1 cellular context compared by ENCODE assay signal in the genomic region with DNA sequence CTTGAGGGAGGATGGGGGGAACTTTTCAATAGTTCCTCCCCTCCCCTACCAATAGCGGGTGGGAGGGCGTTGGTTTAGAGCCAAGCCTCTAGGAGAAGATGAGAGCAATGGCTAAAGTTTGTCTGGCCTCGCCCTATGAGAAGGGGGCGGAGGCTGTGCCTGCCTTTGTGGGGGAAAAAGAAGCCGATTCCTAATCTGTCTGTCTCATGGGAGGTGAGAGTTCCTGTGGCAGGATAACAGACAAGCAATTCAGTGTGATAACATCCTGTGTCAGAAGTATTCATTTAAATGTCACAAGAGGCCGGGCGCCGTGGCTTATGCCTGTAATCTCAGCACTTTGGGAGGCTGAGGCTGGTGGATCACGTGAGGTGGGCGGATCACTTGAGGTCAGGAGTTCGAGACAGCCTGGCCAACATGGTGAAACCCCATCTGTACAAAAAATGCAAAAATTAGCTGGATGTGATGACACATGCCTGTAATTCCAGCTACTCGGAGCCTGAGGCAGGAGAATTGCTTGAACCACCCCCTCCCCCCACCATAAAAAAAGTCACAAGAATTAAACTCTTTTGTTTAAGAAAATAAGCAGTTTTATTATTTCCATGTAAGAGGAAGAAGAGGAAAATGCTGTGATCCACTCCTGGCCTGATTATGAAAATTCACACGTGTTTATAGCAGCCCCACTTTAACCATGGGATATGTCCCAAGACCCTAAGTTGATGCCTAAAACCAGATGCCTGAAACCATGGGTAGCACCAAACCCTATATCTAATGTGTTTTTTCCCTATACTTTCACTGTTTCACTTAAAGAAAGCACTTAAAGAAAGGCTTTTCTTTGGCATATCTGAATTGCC.
TF ChIP-seq lines count a peak whose summit lies in the region.

No MANE protein-coding gene starts in this region.

TF ChIP-seq in K562, 482 proteins besides CTCF, POLR2A, EP300 and RAD21 (continued from another document and continues in another):
- no peak for TF ChIP-seq CEBPG (CRISPR knock-in tag; IDR thresholded peaks at IDR 0.05)
- TF ChIP-seq CEBPG (tag; conservative IDR thresholded peaks at IDR 0.05 in 1 of 2, IDR thresholded peaks at IDR 0.05 in 1 of 2) = peak in 1 of 2 experiments; percentile 48; a peak in 1 of 4 replicates
- no peak for TF ChIP-seq ZSCAN32 (CRISPR knock-in tag; IDR thresholded peaks at IDR 0.05)
- TF ChIP-seq, protein P1, sequence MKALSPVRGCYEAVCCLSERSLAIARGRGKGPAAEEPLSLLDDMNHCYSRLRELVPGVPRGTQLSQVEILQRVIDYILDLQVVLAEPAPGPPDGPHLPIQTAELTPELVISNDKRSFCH (CRISPR knock-in tag; IDR thresholded peaks at IDR 0.05) = no peak
- TF ChIP-seq, protein P1 (tag; IDR thresholded peaks at IDR 0.05) = no peak
- TF ChIP-seq, protein P2, sequence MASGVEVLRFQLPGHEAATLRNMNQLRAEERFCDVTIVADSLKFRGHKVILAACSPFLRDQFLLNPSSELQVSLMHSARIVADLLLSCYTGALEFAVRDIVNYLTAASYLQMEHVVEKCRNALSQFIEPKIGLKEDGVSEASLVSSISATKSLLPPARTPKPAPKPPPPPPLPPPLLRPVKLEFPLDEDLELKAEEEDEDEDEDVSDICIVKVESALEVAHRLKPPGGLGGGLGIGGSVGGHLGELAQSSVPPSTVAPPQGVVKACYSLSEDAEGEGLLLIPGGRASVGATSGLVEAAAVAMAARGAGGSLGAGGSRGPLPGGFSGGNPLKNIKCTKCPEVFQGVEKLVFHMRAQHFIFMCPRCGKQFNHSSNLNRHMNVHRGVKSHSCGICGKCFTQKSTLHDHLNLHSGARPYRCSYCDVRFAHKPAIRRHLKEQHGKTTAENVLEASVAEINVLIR (CRISPR knock-in tag; IDR thresholded peaks at IDR 0.05) = no peak
- no peak for TF ChIP-seq SIX5 (IDR thresholded peaks at IDR 0.05; ENCODE audit: borderline replicate concordance in 1 of 2, insufficient read depth in 1 of 2, low read depth in 1 of 2, low read length in 2 of 2)
- TF ChIP-seq CLOCK (CRISPR knock-in tag; IDR thresholded peaks at IDR 0.05; ENCODE audit: borderline replicate concordance) = no peak
- TF ChIP-seq NCOA2 (IDR thresholded peaks at IDR 0.05; ENCODE audit: partially characterized antibody in 2 of 2) = no peak
- TF ChIP-seq, protein P3, sequence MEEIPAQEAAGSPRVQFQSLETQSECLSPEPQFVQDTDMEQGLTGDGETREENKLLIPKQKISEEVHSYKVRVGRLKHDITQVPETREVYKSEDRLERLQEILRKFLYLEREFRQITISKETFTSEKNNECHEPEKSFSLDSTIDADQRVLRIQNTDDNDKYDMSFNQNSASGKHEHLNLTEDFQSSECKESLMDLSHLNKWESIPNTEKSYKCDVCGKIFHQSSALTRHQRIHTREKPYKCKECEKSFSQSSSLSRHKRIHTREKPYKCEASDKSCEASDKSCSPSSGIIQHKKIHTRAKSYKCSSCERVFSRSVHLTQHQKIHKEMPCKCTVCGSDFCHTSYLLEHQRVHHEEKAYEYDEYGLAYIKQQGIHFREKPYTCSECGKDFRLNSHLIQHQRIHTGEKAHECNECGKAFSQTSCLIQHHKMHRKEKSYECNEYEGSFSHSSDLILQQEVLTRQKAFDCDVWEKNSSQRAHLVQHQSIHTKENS (CRISPR knock-in tag; IDR thresholded peaks at IDR 0.05) = no peak
- TF ChIP-seq PRMT5 (CRISPR knock-in tag; IDR thresholded peaks at IDR 0.05) = no peak
- TF ChIP-seq ZNF398 (CRISPR knock-in tag; IDR thresholded peaks at IDR 0.05) = no peak
- peak; percentile 54 for TF ChIP-seq SOX6 (IDR thresholded peaks at IDR 0.05)
- no peak for TF ChIP-seq ERF (CRISPR knock-in tag; IDR thresholded peaks at IDR 0.05)
- TF ChIP-seq SAFB (IDR thresholded peaks at IDR 0.05; ENCODE audit: borderline replicate concordance, low read depth, low read length) = no peak
- TF ChIP-seq CCNT2 (IDR thresholded peaks at IDR 0.05; ENCODE audit: borderline replicate concordance, extremely low read depth, insufficient read length, low read depth, low read length) = no peak
- no peak for TF ChIP-seq TARDBP (IDR thresholded peaks at IDR 0.05)
- no peak for TF ChIP-seq ZNF12 (CRISPR knock-in tag; IDR thresholded peaks at IDR 0.05)
- TF ChIP-seq POLR2G (IDR thresholded peaks at IDR 0.05; ENCODE audit: low read depth, low read length) = no peak
- TF ChIP-seq ZBTB34 (CRISPR knock-in tag; IDR thresholded peaks at IDR 0.05) = no peak
- no peak for TF ChIP-seq NKRF (IDR thresholded peaks at IDR 0.05; ENCODE audit: borderline replicate concordance)
- no peak for TF ChIP-seq EWSR1 (IDR thresholded peaks at IDR 0.05; ENCODE audit: borderline replicate concordance, low read depth, partially characterized antibody)
- no peak for TF ChIP-seq DACH1 (IDR thresholded peaks at IDR 0.05; ENCODE audit: partially characterized antibody)
- TF ChIP-seq ZNF239 (CRISPR knock-in tag; IDR thresholded peaks at IDR 0.05) = no peak
- no peak for TF ChIP-seq ZNF347 (CRISPR knock-in tag; IDR thresholded peaks at IDR 0.05; ENCODE audit: low read depth)
- no peak for TF ChIP-seq FOXJ3 (CRISPR knock-in tag; IDR thresholded peaks at IDR 0.05)
- TF ChIP-seq ZSCAN29 (IDR thresholded peaks at IDR 0.05) = no peak
- TF ChIP-seq ZNF263 (CRISPR knock-in tag; IDR thresholded peaks at IDR 0.05; ENCODE audit: borderline replicate concordance) = no peak
- no peak for TF ChIP-seq ZBTB40 (IDR thresholded peaks at IDR 0.05)
- no peak for TF ChIP-seq ZBTB40 (CRISPR knock-in tag; IDR thresholded peaks at IDR 0.05)
- TF ChIP-seq TSC22D4 (tag; IDR thresholded peaks at IDR 0.05) = no peak
- TF ChIP-seq BRF2 (IDR thresholded peaks at IDR 0.05; ENCODE audit: borderline replicate concordance, insufficient read depth, insufficient read length) = no peak
